In the genomic region with DNA sequence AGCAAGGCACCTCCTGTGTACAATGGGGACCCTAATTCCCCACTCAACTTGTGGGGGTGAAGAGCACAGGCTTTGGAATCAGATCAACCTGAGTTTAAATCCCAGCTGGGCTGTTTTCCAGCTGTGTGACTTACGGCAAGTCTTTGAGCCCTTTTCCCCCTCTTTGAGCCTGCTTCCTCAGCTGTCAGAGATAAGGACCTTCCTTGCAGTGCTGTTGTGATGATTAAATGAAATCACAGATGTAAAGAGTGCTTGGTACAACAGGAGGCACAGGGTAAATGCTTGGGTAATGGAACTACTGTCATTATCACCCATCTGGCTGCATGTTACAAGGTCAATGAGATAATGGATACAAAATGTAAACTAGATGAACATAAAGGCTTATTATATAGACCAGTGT, we compare ENCODE assay signal across 14 cellular contexts. TPM values are rescaled to one million over a fixed set of nuclear protein-coding genes. Genes with fewer than 3 reads are reported as not detected.
A peak's percentile ranks its signal among the peaks of the same experiment; 100 is the strongest.
DNase-seq lines count a peak whose midpoint lies in the region; TF ChIP-seq lines count a peak whose summit lies in the region.
"Had no signal": no experiment of that assay in that cellular context is flagged by ENCODE, and none has a peak within 500 bp of the region (broad histone marks: within the 10 kb centered on the region; RNA-seq: fewer than 3 reads in every experiment).

No MANE protein-coding gene starts in this region.

- H3K4me3 ChIP-seq in GM23248, result peak overlapping the region; percentile 92
- peak overlapping the region in 2 of 4 donors; percentile 0 to 42 for H3K4me3 ChIP-seq in esophagus muscularis mucosa

- H3K9ac ChIP-seq in GM23248, result peak overlapping the region; percentile 95

- peak overlapping the region; percentile 38 for H3K4me2 ChIP-seq in GM23248 (ENCODE audit: unreplicated experiment)

- H3K79me2 ChIP-seq in GM23248 (ENCODE audit: insufficient read depth), result peaks cover 56% of the 10 kb centered on the region

- in situ Hi-C loops in GM23248 (cut with MboI), result no loop called here
- in situ Hi-C loops in GM13977 (cut with MboI; ENCODE audit: low pct_unique_long_range_greater_than_20kb, low sequenced_read_pairs, unreplicated experiment), result no loop called here

- H3K36me3 ChIP-seq in GM23248 (ENCODE audit: low read depth) (peaks cover 9% of the 10 kb centered on the region; the same call in 1 of the 2 replicates), esophagus muscularis mucosa (peaks cover 11 to 52% (median 37%) of the 10 kb centered on the region in 4 donors)

- H3K27ac ChIP-seq in GM23248, result peak overlapping the region; percentile 97
- peak overlapping the region in 3 of 4 donors; percentile 96 to 100 (median 98) for H3K27ac ChIP-seq in esophagus muscularis mucosa (replicated peaks in 1 of 4)
- H3K27ac ChIP-seq: C4-2B had no signal

- H3K4me1 ChIP-seq in GM23248 (ENCODE audit: insufficient read depth) (peaks cover 32% of the 10 kb centered on the region), esophagus muscularis mucosa (peaks cover 35 to 70% (median 61%) of the 10 kb centered on the region in 4 donors)

- H3K9me3 ChIP-seq in GM23248 (ENCODE audit: low read depth) (no peaks in the 10 kb centered on the region), esophagus muscularis mucosa (peaks cover 0 to 2% (median 0%) of the 10 kb centered on the region in 4 donors)

- intact Hi-C loops in esophagus muscularis mucosa (cut with DNase I), result no loop called here

- peaks cover 44% of the 10 kb centered on the region; the same call in 1 of the 2 replicates for H3F3A ChIP-seq in GM23248 (ENCODE audit: insufficient read depth)

- DNase-seq in GM23248, result peak; percentile 40
- DNase-seq in OCI-M1 (lab: John Stamatoyannopoulos, UW), result peak; percentile 52
- DNase-seq in esophagus muscularis mucosa (ENCODE audit: extremely low spot score), result no peak
- peak; percentile 40 for DNase-seq in pulmonary artery endothelial cell (ENCODE audit: low read depth, low spot score)
- DNase-seq in T-helper 9 cell, result no peak
- no peak for DNase-seq in mucosa of gallbladder (ENCODE audit: low spot score)
- no peak for DNase-seq in NCI-H2196 treated with DMSO at 0.1 percent for 48 hours (lab: John Stamatoyannopoulos, UW; ENCODE audit: unreplicated experiment)
- no peak for DNase-seq in GM13977 (ENCODE audit: low spot score)
- DNase-seq: activated B cell treated with CpG ODN at 0.5 μM for 24 hours; activated naive CD8-positive, alpha-beta T cell treated with anti-CD3 and anti-CD28 coated beads, Interleukin-2, amount 10 ng/mL, durations not matched to agents 7 days and 5 days; activated T-cell treated with anti-CD3 and anti-CD28 coated beads for 4 hours; KBM-7; NK-92 treated with Interleukin-12 subunit alpha and Interleukin-12 subunit beta, amount 100 ng/mL, for 24 hours had no signal

- no peaks in the 10 kb centered on the region for H4K20me1 ChIP-seq in GM23248 (ENCODE audit: insufficient read depth)

- no peak for TF ChIP-seq CTCF in esophagus muscularis mucosa (IDR thresholded peaks at IDR 0.05)
- no peak for TF ChIP-seq CTCF in GM13977 (IDR thresholded peaks at IDR 0.05; ENCODE audit: extremely low read depth, insufficient read depth, missing control alignments)

- TF ChIP-seq POLR2A in esophagus muscularis mucosa (IDR thresholded peaks at IDR 0.05; ENCODE audit: low read depth), result no peak

- H3K27me3 ChIP-seq in GM23248 (replicated peaks; ENCODE audit: insufficient read depth), result no peaks in the 10 kb centered on the region
- H3K27me3 ChIP-seq in esophagus muscularis mucosa, result no peaks in the 10 kb centered on the region

- TF ChIP-seq EP300 in esophagus muscularis mucosa (IDR thresholded peaks at IDR 0.05), result no peak

- 35 to 53% methylated on average over 1 of the region's 1 CpG for WGBS in GM23248 (ENCODE audit: low coverage in 1 of 2, low lambda C conversion rate in 2 of 2, missing lambda C conversion rate in 2 of 2), 2 experiments
- WGBS in esophagus muscularis mucosa, result 27% methylated on average over 1 of the region's 1 CpG

- H3K9me2 ChIP-seq in GM23248 (ENCODE audit: insufficient read depth), result no peaks in the 10 kb centered on the region

- H2AFZ ChIP-seq in GM23248, result no peak overlapping the region

RNA-seq across cellular contexts. Expression of gene SNX21, which starts 3.2 kb away (rescaled TPM):
- total RNA-seq in GM23248 (2014; rRNA removed; shearing (Covaris generic)), result 88.4 and 100 TPM in 2 replicates
- 50.9 and 54.7 TPM in 2 replicates for polyA plus RNA-seq in GM23248 (2016; fragmentation: Nextera tagmentation; extraction: Ambion mirVana)
- total RNA-seq in esophagus muscularis mucosa, result 10 to 100 TPM; 54.0 to 78.5 (median 63.5) TPM
- 20.8 and 22.7 TPM in 2 replicates for total RNA-seq in pulmonary artery endothelial cell
- 34.6 TPM for total RNA-seq in mucosa of gallbladder

RNA-seq across cellular contexts. Expression of gene TNNC2, which starts 9.7 kb away (rescaled TPM):
- total RNA-seq in GM23248 (2014; rRNA removed; shearing (Covaris generic)), result not detected in 2 replicates
- 0.83 and 1.1 TPM in 2 replicates for polyA plus RNA-seq in GM23248 (2016; fragmentation: Nextera tagmentation; extraction: Ambion mirVana)
- 1 to 10 TPM in 3 of 4 donors, under 1 TPM in 1; 0.46 to 3.1 (median 1.8) TPM for total RNA-seq in esophagus muscularis mucosa
- not detected in 2 replicates for total RNA-seq in pulmonary artery endothelial cell
- total RNA-seq in mucosa of gallbladder, result 0.81 TPM
- total RNA-seq: activated B cell treated with CpG ODN at 0.5 μM for 24 hours; activated naive CD8-positive, alpha-beta T cell treated with anti-CD3 and anti-CD28 coated beads, Interleukin-2, amount 10 ng/mL, durations not matched to agents 7 days and 5 days had no signal

RNA-seq across cellular contexts. Expression of gene ACOT8, which starts 20.4 kb away (rescaled TPM):
- total RNA-seq in GM23248 (2014; rRNA removed; shearing (Covaris generic)), result 37.2 and 55.2 TPM in 2 replicates
- 30.0 and 32.9 TPM in 2 replicates for polyA plus RNA-seq in GM23248 (2016; fragmentation: Nextera tagmentation; extraction: Ambion mirVana)
- total RNA-seq in esophagus muscularis mucosa (10 to 100 TPM; 30.0 to 41.9 (median 33.7) TPM), pulmonary artery endothelial cell (23.7 and 31.7 TPM in 2 replicates), mucosa of gallbladder (35.7 TPM)

RNA-seq across cellular contexts. Expression of gene ZSWIM3, which starts 20.6 kb away (rescaled TPM):
- 4.3 and 5.3 TPM in 2 replicates for total RNA-seq in GM23248 (2014; rRNA removed; shearing (Covaris generic))
- 1.9 and 2.0 TPM in 2 replicates for polyA plus RNA-seq in GM23248 (2016; fragmentation: Nextera tagmentation; extraction: Ambion mirVana)
- total RNA-seq in esophagus muscularis mucosa (1 to 10 TPM; 2.1 to 5.4 (median 4.0) TPM), pulmonary artery endothelial cell (5.4 and 8.2 TPM in 2 replicates), mucosa of gallbladder (4.7 TPM)

RNA-seq across cellular contexts. Expression of gene UBE2C, which starts 24.4 kb away (rescaled TPM):
- 33.8 and 38.8 TPM in 2 replicates for total RNA-seq in GM23248 (2014; rRNA removed; shearing (Covaris generic))
- polyA plus RNA-seq in GM23248 (2016; fragmentation: Nextera tagmentation; extraction: Ambion mirVana), result 69.2 and 78.4 TPM in 2 replicates
- total RNA-seq in esophagus muscularis mucosa (1 to 10 TPM in 1 of 4 donors, under 1 TPM in 2, not detected in 1; 0.83 to 2.7 (median 0.91) TPM), pulmonary artery endothelial cell (24.6 and 51.4 TPM in 2 replicates), mucosa of gallbladder (2.9 TPM)

Comparison
In these comparisons a context has a peak if more than half of its experiments do, and no peak if none do; other contexts are left out.
1. DNase-seq: peak in GM23248 (single experiment), OCI-M1 (single experiment) and pulmonary artery endothelial cell (single experiment); none in esophagus muscularis mucosa (single experiment), T-helper 9 cell (single experiment), mucosa of gallbladder (single experiment), NCI-H2196 treated with DMSO at 0.1 percent for 48 hours (single experiment) and GM13977 (single experiment).